Comparison of ENCODE assay signal across 8 cellular contexts in genomic region chr1:3625151-3625907, GRCh38. TPM values are rescaled to one million over a fixed set of nuclear protein-coding genes. Genes with fewer than 3 reads are reported as not detected.
DNase-seq lines count a peak whose midpoint lies in the region; ATAC-seq, FAIRE-seq and TF ChIP-seq lines count a peak whose summit lies in the region.

No MANE protein-coding gene starts in this region.

- H3K27ac Mint-ChIP-seq in MCF 10A (ENCODE audit: low read depth, unreplicated experiment), result peak overlapping the region; percentile 87
- H3K27ac Mint-ChIP-seq in stimulated activated naive B cell treated with anti-CD40 and anti-IgM and Interleukin-4, amounts not matched to agents 10 μg/mL and 1 μg/mL and 100 μg/mL, for 72 hours, result peak overlapping the region; percentile 91

- H3K4me3 ChIP-seq in kidney epithelial cell (ENCODE audit: low read depth, low read length), result peak overlapping the region; percentile 76

- POLR2A ChIA-PET in MCF 10A (lab: Yijun Ruan, JAX), result interaction anchor here (0.7 to 1.0 kb wide), 3 partner anchors 10 to 172 kb away, joined by 3 to 5 read pairs (median 3); no protein-coding TSS in a partner anchor

- no TSS peak for BruUV-seq in MCF 10A (replicated peaks; lab: Mats Ljungman, UMichigan)

- no peaks in the 10 kb centered on the region for H3K27me3 Mint-ChIP-seq in MCF 10A (ENCODE audit: insufficient read depth, unreplicated experiment)
- H3K27me3 Mint-ChIP-seq in stimulated activated naive B cell treated with anti-CD40 and anti-IgM and Interleukin-4, amounts not matched to agents 10 μg/mL and 1 μg/mL and 100 μg/mL, for 72 hours, result no peaks in the 10 kb centered on the region

- H3K36me3 ChIP-seq in kidney epithelial cell (ENCODE audit: control insufficient read depth, insufficient read depth, low read length), result no peaks in the 10 kb centered on the region

- peaks cover 32% of the 10 kb centered on the region for H3K4me1 Mint-ChIP-seq in MCF 10A (ENCODE audit: insufficient read depth, unreplicated experiment)
- H3K4me1 Mint-ChIP-seq in stimulated activated naive B cell treated with anti-CD40 and anti-IgM and Interleukin-4, amounts not matched to agents 10 μg/mL and 1 μg/mL and 100 μg/mL, for 72 hours, result peaks cover 27 to 39% of the 10 kb centered on the region in 2 donors

- DNase-seq in NCI-H82 (lab: John Stamatoyannopoulos, UW) (peak; percentile 55), NCI-H82 treated with DMSO at 0.1 percent for 48 hours (lab: John Stamatoyannopoulos, UW; ENCODE audit: unreplicated experiment) (no peak), RCC 7860 (ENCODE audit: low spot score) (peak; percentile 4), MCF 10A (ENCODE audit: unreplicated experiment) (no peak), kidney epithelial cell (ENCODE audit: low read depth) (no peak)
- no peak for DNase-seq in stimulated activated naive B cell treated with anti-CD40 and anti-IgM and Interleukin-4, amounts not matched to agents 10 μg/mL and 1 μg/mL and 100 μg/mL, for 72 hours

- H3K4me3 Mint-ChIP-seq in MCF 10A (ENCODE audit: unreplicated experiment), result peak overlapping the region; percentile 98
- peak overlapping the region; percentile 89 to 90 for H3K4me3 Mint-ChIP-seq in stimulated activated naive B cell treated with anti-CD40 and anti-IgM and Interleukin-4, amounts not matched to agents 10 μg/mL and 1 μg/mL and 100 μg/mL, for 72 hours

- FAIRE-seq in RCC 7860 (lab: Jason Lieb, UNC), result no peak

- CTCF ChIA-PET in MCF 10A (lab: Yijun Ruan, JAX), result interaction anchor here (1.4 to 1.6 kb wide), 2 partner anchors 99 to 172 kb away, joined by 5 read pairs; no protein-coding TSS in a partner anchor

- TF ChIP-seq CTCF in MCF 10A (IDR thresholded peaks at IDR 0.05; ENCODE audit: unreplicated experiment) (no peak), kidney epithelial cell (IDR thresholded peaks at IDR 0.05; ENCODE audit: insufficient read depth, low read length, poor library complexity, severe bottlenecking) (no peak)

- peaks cover 37% of the 10 kb centered on the region for H3K36me3 Mint-ChIP-seq in MCF 10A (ENCODE audit: insufficient read depth, unreplicated experiment)
- peaks cover 3 to 14% of the 10 kb centered on the region in 2 donors for H3K36me3 Mint-ChIP-seq in stimulated activated naive B cell treated with anti-CD40 and anti-IgM and Interleukin-4, amounts not matched to agents 10 μg/mL and 1 μg/mL and 100 μg/mL, for 72 hours

- no peaks in the 10 kb centered on the region for H3K9me3 Mint-ChIP-seq in MCF 10A (ENCODE audit: unreplicated experiment)
- no peaks in the 10 kb centered on the region for H3K9me3 Mint-ChIP-seq in stimulated activated naive B cell treated with anti-CD40 and anti-IgM and Interleukin-4, amounts not matched to agents 10 μg/mL and 1 μg/mL and 100 μg/mL, for 72 hours

- intact Hi-C loops in MCF 10A (cut with micrococcal nuclease), result no loop called here

- H3K27me3 ChIP-seq in kidney epithelial cell (ENCODE audit: control insufficient read depth, insufficient read depth, low read length), result no peaks in the 10 kb centered on the region

- peak; percentile 8 for ATAC-seq in HG02973 (IDR thresholded peaks at IDR 0.05; ENCODE audit: unreplicated experiment)
- ATAC-seq in stimulated activated naive B cell treated with anti-CD40 and anti-IgM and Interleukin-4, amounts not matched to agents 10 μg/mL and 1 μg/mL and 100 μg/mL, for 72 hours (replicated peaks), result peak; percentile 35 to 43
- ATAC-seq in GM18520 (IDR thresholded peaks at IDR 0.05; ENCODE audit: unreplicated experiment), result no peak

RNA-seq across cellular contexts. Expression of gene TPRG1L, which starts 0.5 kb away (rescaled TPM):
- total RNA-seq in MCF 10A (2022), result 21.9 and 29.7 TPM in 2 replicates
- 40.8 and 41.7 TPM in 2 replicates for total RNA-seq in kidney epithelial cell

RNA-seq across cellular contexts. Expression of gene MEGF6, which starts 14.0 kb away (rescaled TPM):
- total RNA-seq in MCF 10A (2022), result 12.9 and 14.3 TPM in 2 replicates
- 13.1 and 16.7 TPM in 2 replicates for total RNA-seq in kidney epithelial cell

RNA-seq across cellular contexts. Expression of gene WRAP73, which starts 24.6 kb away (rescaled TPM):
- total RNA-seq in MCF 10A (2022) (25.3 and 29.8 TPM in 2 replicates), kidney epithelial cell (33.9 and 35.2 TPM in 2 replicates)

RNA-seq across cellular contexts. Expression of gene TP73, which starts 27.0 kb away (rescaled TPM):
- total RNA-seq in MCF 10A (2022) (0.37 and 0.82 TPM in 2 replicates), kidney epithelial cell (0.04 and 0.07 TPM in 2 replicates)

Comparison
In these comparisons a context has a peak if more than half of its experiments do, and no peak if none do; other contexts are left out.
1. DNase-seq: peak in NCI-H82 (single experiment) and RCC 7860 (single experiment); none in NCI-H82 treated with DMSO at 0.1 percent for 48 hours (single experiment), MCF 10A (single experiment), kidney epithelial cell (single experiment) and stimulated activated naive B cell treated with anti-CD40 and anti-IgM and Interleukin-4, amounts not matched to agents 10 μg/mL and 1 μg/mL and 100 μg/mL, for 72 hours (single experiment).